In genomic region chr11:63548178-63548577, GRCh38 we compare ENCODE assay signal across 20 cellular contexts. TPM values are rescaled to one million over a fixed set of nuclear protein-coding genes. Genes with fewer than 3 reads are reported as not detected.
A peak's percentile ranks its signal among the peaks of the same experiment; 100 is the strongest.
DNase-seq lines count a peak whose midpoint lies in the region; ATAC-seq, FAIRE-seq and TF ChIP-seq lines count a peak whose summit lies in the region.
"Had no signal": no experiment of that assay in that cellular context is flagged by ENCODE, and none has a peak within 500 bp of the region (broad histone marks: within the 10 kb centered on the region; RNA-seq: fewer than 3 reads in every experiment).

No MANE protein-coding gene starts in this region.

- H3K9me3 ChIP-seq in liver (ENCODE audit: control insufficient read depth in 4 of 4, low read length in 3 of 4) = no peaks in the 10 kb centered on the region
- H3K9me3 ChIP-seq in HepG2 (ENCODE audit: low read length) = no peaks in the 10 kb centered on the region
- H3K9me3 ChIP-seq: BE2C had no signal

- H3K27ac Mint-ChIP-seq in immature natural killer cell = peak overlapping the region in 5 of 6 donors; percentile 54 to 78 (median 70)
- H3K27ac Mint-ChIP-seq: HFFc6 had no signal

- TF ChIP-seq EP300 in HepG2 (IDR thresholded peaks at IDR 0.05; ENCODE audit: low read depth in 2 of 2, low read length in 2 of 2) (no peak), HepG2 (CRISPR knock-in tag; IDR thresholded peaks at IDR 0.05; ENCODE audit: borderline replicate concordance) (no peak)

- CTCF ChIA-PET in HepG2 (lab: Yijun Ruan, JAX; ENCODE audit: low intra/inter-chr PET ratio, low total read pairs) = no interaction called here

- intact Hi-C loops in HepG2 (cut with micrococcal nuclease; ENCODE audit: unreplicated experiment) = no loop called here

- H3K4me3 ChIP-seq in liver (ENCODE audit: low read depth in 1 of 3, low read length in 3 of 3) (no peak overlapping the region), HepG2 (replicated peaks in 1 of 3; ENCODE audit: insufficient read depth in 1 of 3, low read depth in 2 of 3, low read length in 3 of 3) (no peak overlapping the region)

- no peak overlapping the region for H3K4me3 Mint-ChIP-seq in immature natural killer cell
- H3K4me3 Mint-ChIP-seq: HFFc6 had no signal

- no peak for TF ChIP-seq RAD21 in liver (IDR thresholded peaks at IDR 0.05)
- TF ChIP-seq RAD21 in HepG2 (CRISPR knock-in tag; IDR thresholded peaks at IDR 0.05) = no peak

- in situ Hi-C loops in HepG2 (cut with HindIII; ENCODE audit: extremely low pct_ligation_motif_present, low pct_unique_long_range_greater_than_20kb) = no loop called here

- H3K4me2 ChIP-seq in HepG2 (ENCODE audit: low read depth, low read length) = no peak overlapping the region

- POLR2A ChIA-PET in HepG2 (lab: Yijun Ruan, JAX) = no interaction called here

- peaks cover 14 to 32% (median 29%) of the 10 kb centered on the region in 3 donors for H3K36me3 Mint-ChIP-seq in immature natural killer cell

- peaks cover 1 to 6% (median 3%) of the 10 kb centered on the region in 3 donors for H3K27me3 Mint-ChIP-seq in immature natural killer cell (ENCODE audit: low read depth in 3 of 3)

- peaks cover 53 to 62% of the 10 kb centered on the region in 2 donors for H3K4me1 Mint-ChIP-seq in immature natural killer cell

- H3K27me3 ChIP-seq in liver (ENCODE audit: control insufficient read depth in 4 of 4, insufficient read depth in 4 of 4, low read length in 3 of 4) (no peaks in the 10 kb centered on the region), HepG2 (ENCODE audit: control insufficient read depth in 1 of 2, insufficient read depth in 2 of 2, low read length in 2 of 2) (peaks cover 3 to 6% of the 10 kb centered on the region in 2 experiments; a peak in 3 of 5 replicates)
- H3K27me3 ChIP-seq: BE2C had no signal

- no peak overlapping the region for H3K9ac ChIP-seq in liver (ENCODE audit: low read depth in 1 of 2, low read length in 2 of 2)
- H3K9ac ChIP-seq in HepG2 (ENCODE audit: insufficient read depth, low read depth, low read length) = no peak overlapping the region

- no peak for DNase-seq in HepG2 (ENCODE audit: low spot score)
- peak; percentile 20 for DNase-seq in fibroblast of peridontal ligament (ENCODE audit: extremely low read depth)
- no peak for DNase-seq in immature natural killer cell
- no peak for DNase-seq in GM19239 (ENCODE audit: insufficient read length, low spot score)
- DNase-seq in kidney tubule cell (ENCODE audit: low spot score) = no peak
- no peak for DNase-seq in dermis blood vessel endothelial cell
- DNase-seq: BE2C, HFFc6, KG1, NCI-H1092 treated with DMSO at 0.1 percent for 48 hours, NCI-H187, NCI-H2171, NCI-H446 treated with DMSO at 0.1 percent for 48 hours, NCI-H748 treated with DMSO at 0.1 percent for 48 hours, PC-3 had no signal

- no peak overlapping the region for H2AFZ ChIP-seq in HepG2 (ENCODE audit: low read length)

- ATAC-seq in HepG2 (no peak), HG03039 (IDR thresholded peaks at IDR 0.05; ENCODE audit: unreplicated experiment) (no peak)
- ATAC-seq: PC-3 had no signal

- 88% methylated on average over 4 of the region's 4 CpGs for WGBS in liver
- 14% methylated on average over 4 of the region's 4 CpGs for WGBS in HepG2 (ENCODE audit: low lambda C conversion rate)

- BruUV-seq in HepG2 (replicated peaks; lab: Mats Ljungman, UMichigan) = no TSS peak

- H3K4me1 ChIP-seq in liver (ENCODE audit: control insufficient read depth in 4 of 4, insufficient read depth in 4 of 4, low read length in 3 of 4) = no peaks in the 10 kb centered on the region
- H3K4me1 ChIP-seq in HepG2 (ENCODE audit: insufficient read depth, low read length) = no peaks in the 10 kb centered on the region
- H3K4me1 ChIP-seq: BE2C had no signal

- H3K79me2 ChIP-seq in HepG2 (ENCODE audit: insufficient read depth, low read length) = no peaks in the 10 kb centered on the region

- FAIRE-seq in HepG2 (lab: Jason Lieb, UNC) = no peak
- no peak for FAIRE-seq in GM19239 (lab: Jason Lieb, UNC)

- no peaks in the 10 kb centered on the region for H3K9me3 Mint-ChIP-seq in immature natural killer cell
- H3K9me3 Mint-ChIP-seq: HFFc6 had no signal

- no peak for TF ChIP-seq POLR2A in HepG2 (IDR thresholded peaks at IDR 0.05; ENCODE audit: insufficient read depth in 1 of 2, low read depth in 2 of 2, low read length in 2 of 2)

- no peak for TF ChIP-seq CTCF in liver (IDR thresholded peaks at IDR 0.05; ENCODE audit: low read depth, low read length, missing input control)
- TF ChIP-seq CTCF in HepG2 (CRISPR knock-in tag; IDR thresholded peaks at IDR 0.05) = no peak

- H3K27ac ChIP-seq in liver (ENCODE audit: low read depth in 1 of 2, low read length in 2 of 2) (no peak overlapping the region), HepG2 (ENCODE audit: extremely low read length, insufficient read depth, low read length) (no peak overlapping the region)
- H3K27ac ChIP-seq: HL-60 had no signal

- H4K20me1 ChIP-seq in HepG2 (ENCODE audit: insufficient read depth, low read length) = no peaks in the 10 kb centered on the region

- peaks cover 3 to 33% (median 27%) of the 10 kb centered on the region in 4 donors for H3K36me3 ChIP-seq in liver (ENCODE audit: control insufficient read depth in 4 of 4, insufficient read depth in 3 of 4, low read depth in 1 of 4, low read length in 3 of 4)
- H3K36me3 ChIP-seq in HepG2 (replicated peaks in 1 of 2; ENCODE audit: control insufficient read depth in 1 of 2, insufficient read depth in 2 of 2, low read length in 2 of 2) = no peaks in the 10 kb centered on the region
- H3K36me3 ChIP-seq: BE2C had no signal

RNA-seq across cellular contexts. Expression of gene PLAAT4, which starts 11.6 kb away (rescaled TPM):
- total RNA-seq in liver = 10 to 100 TPM in 1 of 2 donors, 1 to 10 TPM in 1; 4.4 to 23.8 TPM
- 10 to 100 TPM; 65.9 to 86.4 TPM for polyA plus RNA-seq in liver
- total RNA-seq in HepG2 (2016; rRNA removed; fragmentation: Illumina TruSeq; extraction: Trizol) = 1.00 and 1.6 TPM in 2 replicates
- total RNA-seq in HepG2 (2016; cell fraction: cytosol; rRNA removed; fragmentation: Illumina TruSeq; extraction: Trizol; ENCODE audit: low read depth) = not detected in 2 replicates
- 0.65 and 0.71 TPM in 2 replicates for total RNA-seq in HepG2 (2016; cell fraction: insoluble cytoplasmic fraction; rRNA removed; fragmentation: Illumina TruSeq; extraction: Trizol)
- 0.45 and 0.74 TPM in 2 replicates for total RNA-seq in HepG2 (2016; cell fraction: membrane; rRNA removed; fragmentation: Illumina TruSeq; extraction: Trizol)
- total RNA-seq in HepG2 (2016; cell fraction: nucleus; rRNA removed; fragmentation: Illumina TruSeq; extraction: Trizol) = 0.62 and 0.91 TPM in 2 replicates
- polyA plus RNA-seq in HepG2 (2011; rRNA removed) = 0.71 and 1.1 TPM in 2 replicates
- polyA plus RNA-seq in HepG2 (2011; cell fraction: cytosol; rRNA removed) = 0.62 and 1.2 TPM in 2 replicates
- polyA plus RNA-seq in HepG2 (2011; cell fraction: nucleus; rRNA removed) = 0.38 TPM in 1 of 2 replicates, not detected in the other
- polyA plus RNA-seq in HepG2 (2012) = 0.74 and 1.4 TPM in 2 replicates
- polyA plus RNA-seq in HepG2 (2016; cell fraction: cytosol; fragmentation: Illumina TruSeq; extraction: Trizol; ENCODE audit: low read depth) = 0.45 and 0.51 TPM in 2 replicates
- polyA plus RNA-seq in HepG2 (2016; cell fraction: insoluble cytoplasmic fraction; fragmentation: Illumina TruSeq; extraction: Trizol; ENCODE audit: low read depth) = 0.67 and 1.4 TPM in 2 replicates
- polyA plus RNA-seq in HepG2 (2016; cell fraction: membrane; fragmentation: Illumina TruSeq; extraction: Trizol; ENCODE audit: low read depth) = 0.49 and 0.55 TPM in 2 replicates
- not detected in 2 replicates for polyA plus RNA-seq in HepG2 (2016; cell fraction: nucleus; fragmentation: Illumina TruSeq; extraction: Trizol; ENCODE audit: insufficient read depth, low read depth)
- 2.3 TPM in 1 of 2 replicates, not detected in the other for polyA minus RNA-seq in HepG2 (2011; rRNA and poly(A)+ RNA removed; ENCODE audit: low replicate concordance)
- not detected in 2 replicates for polyA minus RNA-seq in HepG2 (2011; cell fraction: cytosol; rRNA and poly(A)+ RNA removed)
- polyA minus RNA-seq in HepG2 (2011; cell fraction: nucleus; rRNA and poly(A)+ RNA removed) = not detected in 2 replicates
- polyA plus RNA-seq in immature natural killer cell = 100 to 1,000 TPM; 886 to 933 (median 906) TPM
- total RNA-seq in dermis blood vessel endothelial cell = 2.3 and 10.6 TPM in 2 replicates

RNA-seq across cellular contexts. Expression of gene PLAAT2, which starts 15.0 kb away (rescaled TPM):
- total RNA-seq in liver (not detected), HepG2 (2016; rRNA removed; fragmentation: Illumina TruSeq; extraction: Trizol) (0.29 TPM in 1 of 2 replicates, not detected in the other), dermis blood vessel endothelial cell (0.14 TPM in 1 of 2 replicates, not detected in the other)
- polyA plus RNA-seq in liver (under 1 TPM; 0.32 to 0.44 TPM), HepG2 (2011; rRNA removed) (0.09 and 0.22 TPM in 2 replicates), immature natural killer cell (1 to 10 TPM in 2 of 3 donors, not detected in 1; 2.8 to 3.0 TPM)
- not detected in 2 replicates for total RNA-seq in HepG2 (2016; cell fraction: cytosol; rRNA removed; fragmentation: Illumina TruSeq; extraction: Trizol; ENCODE audit: low read depth)
- 0.26 and 0.28 TPM in 2 replicates for total RNA-seq in HepG2 (2016; cell fraction: insoluble cytoplasmic fraction; rRNA removed; fragmentation: Illumina TruSeq; extraction: Trizol)
- total RNA-seq in HepG2 (2016; cell fraction: membrane; rRNA removed; fragmentation: Illumina TruSeq; extraction: Trizol) = 0.45 and 0.62 TPM in 2 replicates
- total RNA-seq in HepG2 (2016; cell fraction: nucleus; rRNA removed; fragmentation: Illumina TruSeq; extraction: Trizol) = not detected in 2 replicates
- polyA plus RNA-seq in HepG2 (2011; cell fraction: cytosol; rRNA removed) = 0.08 and 0.38 TPM in 2 replicates
- polyA plus RNA-seq in HepG2 (2011; cell fraction: nucleus; rRNA removed) = 0.64 TPM in 1 of 2 replicates, not detected in the other
- 0.23 and 0.49 TPM in 2 replicates for polyA plus RNA-seq in HepG2 (2012)
- 0.25 and 0.33 TPM in 2 replicates for polyA plus RNA-seq in HepG2 (2016; cell fraction: cytosol; fragmentation: Illumina TruSeq; extraction: Trizol; ENCODE audit: low read depth)
- not detected in 2 replicates for polyA plus RNA-seq in HepG2 (2016; cell fraction: insoluble cytoplasmic fraction; fragmentation: Illumina TruSeq; extraction: Trizol; ENCODE audit: low read depth)
- polyA plus RNA-seq in HepG2 (2016; cell fraction: membrane; fragmentation: Illumina TruSeq; extraction: Trizol; ENCODE audit: low read depth) = 0.41 TPM in 1 of 2 replicates, not detected in the other
- not detected in 2 replicates for polyA plus RNA-seq in HepG2 (2016; cell fraction: nucleus; fragmentation: Illumina TruSeq; extraction: Trizol; ENCODE audit: insufficient read depth, low read depth)
- 0.51 and 0.74 TPM in 2 replicates for polyA minus RNA-seq in HepG2 (2011; rRNA and poly(A)+ RNA removed; ENCODE audit: low replicate concordance)
- polyA minus RNA-seq in HepG2 (2011; cell fraction: cytosol; rRNA and poly(A)+ RNA removed) = not detected in 2 replicates
- not detected in 2 replicates for polyA minus RNA-seq in HepG2 (2011; cell fraction: nucleus; rRNA and poly(A)+ RNA removed)
- total RNA-seq: H4, HFFc6 had no signal

RNA-seq across cellular contexts. Expression of gene LGALS12, which starts 42.3 kb away (rescaled TPM):
- total RNA-seq in liver = under 1 TPM in 1 of 2 donors, not detected in 1; 0.98 TPM
- under 1 TPM in 1 of 2 donors, not detected in 1; 0.03 TPM for polyA plus RNA-seq in liver
- total RNA-seq in HepG2 (2016; rRNA removed; fragmentation: Illumina TruSeq; extraction: Trizol) = not detected in 2 replicates
- total RNA-seq in HepG2 (2016; cell fraction: cytosol; rRNA removed; fragmentation: Illumina TruSeq; extraction: Trizol; ENCODE audit: low read depth) = not detected in 2 replicates
- not detected in 2 replicates for total RNA-seq in HepG2 (2016; cell fraction: insoluble cytoplasmic fraction; rRNA removed; fragmentation: Illumina TruSeq; extraction: Trizol)
- not detected in 2 replicates for total RNA-seq in HepG2 (2016; cell fraction: membrane; rRNA removed; fragmentation: Illumina TruSeq; extraction: Trizol)
- total RNA-seq in HepG2 (2016; cell fraction: nucleus; rRNA removed; fragmentation: Illumina TruSeq; extraction: Trizol) = not detected in 2 replicates
- polyA plus RNA-seq in HepG2 (2011; rRNA removed) = not detected in 2 replicates
- polyA plus RNA-seq in HepG2 (2011; cell fraction: cytosol; rRNA removed) = not detected in 2 replicates
- not detected in 2 replicates for polyA plus RNA-seq in HepG2 (2011; cell fraction: nucleus; rRNA removed)
- not detected in 2 replicates for polyA plus RNA-seq in HepG2 (2012)
- polyA plus RNA-seq in HepG2 (2016; cell fraction: cytosol; fragmentation: Illumina TruSeq; extraction: Trizol; ENCODE audit: low read depth) = not detected in 2 replicates
- not detected in 2 replicates for polyA plus RNA-seq in HepG2 (2016; cell fraction: insoluble cytoplasmic fraction; fragmentation: Illumina TruSeq; extraction: Trizol; ENCODE audit: low read depth)
- not detected in 2 replicates for polyA plus RNA-seq in HepG2 (2016; cell fraction: membrane; fragmentation: Illumina TruSeq; extraction: Trizol; ENCODE audit: low read depth)
- not detected in 2 replicates for polyA plus RNA-seq in HepG2 (2016; cell fraction: nucleus; fragmentation: Illumina TruSeq; extraction: Trizol; ENCODE audit: insufficient read depth, low read depth)
- polyA minus RNA-seq in HepG2 (2011; rRNA and poly(A)+ RNA removed; ENCODE audit: low replicate concordance) = 0.14 and 0.56 TPM in 2 replicates
- polyA minus RNA-seq in HepG2 (2011; cell fraction: cytosol; rRNA and poly(A)+ RNA removed) = not detected in 2 replicates
- polyA minus RNA-seq in HepG2 (2011; cell fraction: nucleus; rRNA and poly(A)+ RNA removed) = not detected in 2 replicates
- polyA plus RNA-seq in immature natural killer cell = 1 to 10 TPM in 1 of 3 donors, not detected in 2; 1.7 TPM
- total RNA-seq in dermis blood vessel endothelial cell = not detected in 2 replicates
- total RNA-seq: HFFc6, M059J had no signal

RNA-seq across cellular contexts. Expression of gene PLAAT5, which starts 57.2 kb away (rescaled TPM):
- total RNA-seq in liver (1 to 10 TPM in 1 of 2 donors, not detected in 1; 1.4 TPM), HepG2 (2016; rRNA removed; fragmentation: Illumina TruSeq; extraction: Trizol) (not detected in 2 replicates), dermis blood vessel endothelial cell (not detected in 2 replicates)
- polyA plus RNA-seq in liver (under 1 TPM in 1 of 2 donors, not detected in 1; 0.03 TPM), HepG2 (2011; rRNA removed) (not detected in 2 replicates), immature natural killer cell (1 to 10 TPM in 2 of 3 donors, under 1 TPM in 1; 0.63 to 3.8 (median 1.5) TPM)
- total RNA-seq in HepG2 (2016; cell fraction: cytosol; rRNA removed; fragmentation: Illumina TruSeq; extraction: Trizol; ENCODE audit: low read depth) = not detected in 2 replicates
- total RNA-seq in HepG2 (2016; cell fraction: insoluble cytoplasmic fraction; rRNA removed; fragmentation: Illumina TruSeq; extraction: Trizol) = not detected in 2 replicates
- total RNA-seq in HepG2 (2016; cell fraction: membrane; rRNA removed; fragmentation: Illumina TruSeq; extraction: Trizol) = not detected in 2 replicates
- not detected in 2 replicates for total RNA-seq in HepG2 (2016; cell fraction: nucleus; rRNA removed; fragmentation: Illumina TruSeq; extraction: Trizol)
- polyA plus RNA-seq in HepG2 (2011; cell fraction: cytosol; rRNA removed) = not detected in 2 replicates
- polyA plus RNA-seq in HepG2 (2011; cell fraction: nucleus; rRNA removed) = not detected in 2 replicates
- polyA plus RNA-seq in HepG2 (2012) = not detected in 2 replicates
- not detected in 2 replicates for polyA plus RNA-seq in HepG2 (2016; cell fraction: cytosol; fragmentation: Illumina TruSeq; extraction: Trizol; ENCODE audit: low read depth)
- not detected in 2 replicates for polyA plus RNA-seq in HepG2 (2016; cell fraction: insoluble cytoplasmic fraction; fragmentation: Illumina TruSeq; extraction: Trizol; ENCODE audit: low read depth)
- polyA plus RNA-seq in HepG2 (2016; cell fraction: membrane; fragmentation: Illumina TruSeq; extraction: Trizol; ENCODE audit: low read depth) = not detected in 2 replicates
- not detected in 2 replicates for polyA plus RNA-seq in HepG2 (2016; cell fraction: nucleus; fragmentation: Illumina TruSeq; extraction: Trizol; ENCODE audit: insufficient read depth, low read depth)
- 0.23 TPM in 1 of 2 replicates, not detected in the other for polyA minus RNA-seq in HepG2 (2011; rRNA and poly(A)+ RNA removed; ENCODE audit: low replicate concordance)
- not detected in 2 replicates for polyA minus RNA-seq in HepG2 (2011; cell fraction: cytosol; rRNA and poly(A)+ RNA removed)
- polyA minus RNA-seq in HepG2 (2011; cell fraction: nucleus; rRNA and poly(A)+ RNA removed) = not detected in 2 replicates
- total RNA-seq: H4, HFFc6, M059J, PC-3 had no signal
